ENCODE assay signal across 1 cellular context in the genomic region with DNA sequence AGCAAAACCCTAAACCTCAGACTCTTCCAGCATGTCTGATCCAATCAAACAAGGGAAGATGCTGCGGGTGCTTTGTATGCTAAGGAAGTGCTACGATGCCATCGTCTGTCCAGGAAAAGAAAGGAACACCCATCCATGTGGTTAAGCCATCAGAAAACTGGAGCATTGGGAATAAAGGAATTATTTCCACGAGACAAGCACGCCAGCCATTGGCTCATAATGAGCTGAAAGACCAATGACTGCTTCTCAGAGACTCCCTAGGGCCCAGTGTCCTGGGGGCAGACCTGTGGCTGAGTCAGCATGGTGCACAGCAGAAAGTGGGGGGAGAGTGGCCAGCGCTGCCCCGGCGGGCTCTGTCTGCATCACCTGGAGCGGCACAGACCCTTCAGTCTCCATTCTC.
TF ChIP-seq lines count a peak whose summit lies in the region.

No MANE protein-coding gene starts in this region.

TF ChIP-seq in H1, 55 proteins besides CTCF, POLR2A, EP300 and RAD21 (continued from another document):
- no peak for TF ChIP-seq TBP (IDR thresholded peaks at IDR 0.05; ENCODE audit: low read depth, low read length)
- TF ChIP-seq CREB1 (IDR thresholded peaks at IDR 0.05): no peak
- TF ChIP-seq BRCA1 (IDR thresholded peaks at IDR 0.05; ENCODE audit: low read depth, low read length): no peak
- TF ChIP-seq SIRT6 (IDR thresholded peaks at IDR 0.05; ENCODE audit: low read length): no peak
- TF ChIP-seq FOSL1 (IDR thresholded peaks at IDR 0.05; ENCODE audit: insufficient read depth, low read depth, low read length): no peak
- TF ChIP-seq RFX5 (IDR thresholded peaks at IDR 0.05; ENCODE audit: borderline replicate concordance, low read depth, low read length): no peak
- TF ChIP-seq SP1 (IDR thresholded peaks at IDR 0.05; ENCODE audit: low read depth, low read length): no peak
- no peak for TF ChIP-seq KDM5A (IDR thresholded peaks at IDR 0.05; ENCODE audit: low read length)
- no peak for TF ChIP-seq ZNF274 (IDR thresholded peaks at IDR 0.05; ENCODE audit: borderline replicate concordance, extremely low read depth, low read length)
- no peak for TF ChIP-seq NANOG (IDR thresholded peaks at IDR 0.05; ENCODE audit: insufficient read depth, low read depth, low read length, poor library complexity, severe bottlenecking)
- no peak for TF ChIP-seq SAP30 (IDR thresholded peaks at IDR 0.05; ENCODE audit: insufficient read depth, insufficient replicate concordance, low read length)
- TF ChIP-seq MAFK (IDR thresholded peaks at IDR 0.05; ENCODE audit: low read depth, low read length): no peak
- TF ChIP-seq TCF12 (IDR thresholded peaks at IDR 0.05; ENCODE audit: low read depth, low read length): no peak
